Comparison of ENCODE assay signal across 2 cellular contexts in genomic region chr6:113184291-113184690, GRCh38.
A peak's percentile ranks its signal among the peaks of the same experiment; 100 is the strongest.
TF ChIP-seq lines count a peak whose summit lies in the region.

No MANE protein-coding gene starts in this region.

TF ChIP-seq in SK-N-SH, 30 proteins besides CTCF, POLR2A, EP300 and RAD21 (continued from another document):
- TF ChIP-seq TEAD4 (IDR thresholded peaks at IDR 0.05; ENCODE audit: borderline replicate concordance, insufficient read depth) = peak; percentile 82
- 0 out of 2 replicates have a peak, but pooled peaks have one; percentile 10 for TF ChIP-seq USF1 (IDR thresholded peaks at IDR 0.05; ENCODE audit: borderline replicate concordance, low read depth)
- no peak for TF ChIP-seq GABPA (IDR thresholded peaks at IDR 0.05; ENCODE audit: low read depth)
- TF ChIP-seq RCOR1 (IDR thresholded peaks at IDR 0.05; ENCODE audit: low read length) = no peak
- TF ChIP-seq MXI1 (IDR thresholded peaks at IDR 0.05; ENCODE audit: low read depth, low read length) = no peak
- TF ChIP-seq FOXM1 (IDR thresholded peaks at IDR 0.05; ENCODE audit: low read depth) = peak; percentile 61; the same call in 1 of the 2 replicates

TF ChIP-seq in WTC11, 78 proteins besides CTCF, POLR2A, EP300 and RAD21 (continued from another document):
- TF ChIP-seq, protein P1, sequence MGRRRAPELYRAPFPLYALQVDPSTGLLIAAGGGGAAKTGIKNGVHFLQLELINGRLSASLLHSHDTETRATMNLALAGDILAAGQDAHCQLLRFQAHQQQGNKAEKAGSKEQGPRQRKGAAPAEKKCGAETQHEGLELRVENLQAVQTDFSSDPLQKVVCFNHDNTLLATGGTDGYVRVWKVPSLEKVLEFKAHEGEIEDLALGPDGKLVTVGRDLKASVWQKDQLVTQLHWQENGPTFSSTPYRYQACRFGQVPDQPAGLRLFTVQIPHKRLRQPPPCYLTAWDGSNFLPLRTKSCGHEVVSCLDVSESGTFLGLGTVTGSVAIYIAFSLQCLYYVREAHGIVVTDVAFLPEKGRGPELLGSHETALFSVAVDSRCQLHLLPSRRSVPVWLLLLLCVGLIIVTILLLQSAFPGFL (CRISPR knock-in tag; IDR thresholded peaks at IDR 0.05; ENCODE audit: borderline replicate concordance) = no peak
- TF ChIP-seq ATF3 (CRISPR knock-in tag; conservative IDR thresholded peaks at IDR 0.05) (no peak), PRDM15 (CRISPR knock-in tag; IDR thresholded peaks at IDR 0.05) (no peak), ETV6 (CRISPR knock-in tag; IDR thresholded peaks at IDR 0.05) (no peak), ZNF121 (CRISPR knock-in tag; IDR thresholded peaks at IDR 0.05) (no peak), ZNF219 (CRISPR knock-in tag; IDR thresholded peaks at IDR 0.05; ENCODE audit: borderline replicate concordance) (no peak), USF1 (CRISPR knock-in tag; IDR thresholded peaks at IDR 0.05) (no peak)
- TF ChIP-seq, protein P2, sequence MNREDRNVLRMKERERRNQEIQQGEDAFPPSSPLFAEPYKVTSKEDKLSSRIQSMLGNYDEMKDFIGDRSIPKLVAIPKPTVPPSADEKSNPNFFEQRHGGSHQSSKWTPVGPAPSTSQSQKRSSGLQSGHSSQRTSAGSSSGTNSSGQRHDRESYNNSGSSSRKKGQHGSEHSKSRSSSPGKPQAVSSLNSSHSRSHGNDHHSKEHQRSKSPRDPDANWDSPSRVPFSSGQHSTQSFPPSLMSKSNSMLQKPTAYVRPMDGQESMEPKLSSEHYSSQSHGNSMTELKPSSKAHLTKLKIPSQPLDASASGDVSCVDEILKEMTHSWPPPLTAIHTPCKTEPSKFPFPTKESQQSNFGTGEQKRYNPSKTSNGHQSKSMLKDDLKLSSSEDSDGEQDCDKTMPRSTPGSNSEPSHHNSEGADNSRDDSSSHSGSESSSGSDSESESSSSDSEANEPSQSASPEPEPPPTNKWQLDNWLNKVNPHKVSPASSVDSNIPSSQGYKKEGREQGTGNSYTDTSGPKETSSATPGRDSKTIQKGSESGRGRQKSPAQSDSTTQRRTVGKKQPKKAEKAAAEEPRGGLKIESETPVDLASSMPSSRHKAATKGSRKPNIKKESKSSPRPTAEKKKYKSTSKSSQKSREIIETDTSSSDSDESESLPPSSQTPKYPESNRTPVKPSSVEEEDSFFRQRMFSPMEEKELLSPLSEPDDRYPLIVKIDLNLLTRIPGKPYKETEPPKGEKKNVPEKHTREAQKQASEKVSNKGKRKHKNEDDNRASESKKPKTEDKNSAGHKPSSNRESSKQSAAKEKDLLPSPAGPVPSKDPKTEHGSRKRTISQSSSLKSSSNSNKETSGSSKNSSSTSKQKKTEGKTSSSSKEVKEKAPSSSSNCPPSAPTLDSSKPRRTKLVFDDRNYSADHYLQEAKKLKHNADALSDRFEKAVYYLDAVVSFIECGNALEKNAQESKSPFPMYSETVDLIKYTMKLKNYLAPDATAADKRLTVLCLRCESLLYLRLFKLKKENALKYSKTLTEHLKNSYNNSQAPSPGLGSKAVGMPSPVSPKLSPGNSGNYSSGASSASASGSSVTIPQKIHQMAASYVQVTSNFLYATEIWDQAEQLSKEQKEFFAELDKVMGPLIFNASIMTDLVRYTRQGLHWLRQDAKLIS (CRISPR knock-in tag; IDR thresholded peaks at IDR 0.05; ENCODE audit: borderline replicate concordance) = no peak
- TF ChIP-seq, protein P3, sequence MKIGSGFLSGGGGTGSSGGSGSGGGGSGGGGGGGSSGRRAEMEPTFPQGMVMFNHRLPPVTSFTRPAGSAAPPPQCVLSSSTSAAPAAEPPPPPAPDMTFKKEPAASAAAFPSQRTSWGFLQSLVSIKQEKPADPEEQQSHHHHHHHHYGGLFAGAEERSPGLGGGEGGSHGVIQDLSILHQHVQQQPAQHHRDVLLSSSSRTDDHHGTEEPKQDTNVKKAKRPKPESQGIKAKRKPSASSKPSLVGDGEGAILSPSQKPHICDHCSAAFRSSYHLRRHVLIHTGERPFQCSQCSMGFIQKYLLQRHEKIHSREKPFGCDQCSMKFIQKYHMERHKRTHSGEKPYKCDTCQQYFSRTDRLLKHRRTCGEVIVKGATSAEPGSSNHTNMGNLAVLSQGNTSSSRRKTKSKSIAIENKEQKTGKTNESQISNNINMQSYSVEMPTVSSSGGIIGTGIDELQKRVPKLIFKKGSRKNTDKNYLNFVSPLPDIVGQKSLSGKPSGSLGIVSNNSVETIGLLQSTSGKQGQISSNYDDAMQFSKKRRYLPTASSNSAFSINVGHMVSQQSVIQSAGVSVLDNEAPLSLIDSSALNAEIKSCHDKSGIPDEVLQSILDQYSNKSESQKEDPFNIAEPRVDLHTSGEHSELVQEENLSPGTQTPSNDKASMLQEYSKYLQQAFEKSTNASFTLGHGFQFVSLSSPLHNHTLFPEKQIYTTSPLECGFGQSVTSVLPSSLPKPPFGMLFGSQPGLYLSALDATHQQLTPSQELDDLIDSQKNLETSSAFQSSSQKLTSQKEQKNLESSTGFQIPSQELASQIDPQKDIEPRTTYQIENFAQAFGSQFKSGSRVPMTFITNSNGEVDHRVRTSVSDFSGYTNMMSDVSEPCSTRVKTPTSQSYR (CRISPR knock-in tag; IDR thresholded peaks at IDR 0.05) = no peak
